12 cellular contexts compared by ENCODE assay signal in the genomic region with DNA sequence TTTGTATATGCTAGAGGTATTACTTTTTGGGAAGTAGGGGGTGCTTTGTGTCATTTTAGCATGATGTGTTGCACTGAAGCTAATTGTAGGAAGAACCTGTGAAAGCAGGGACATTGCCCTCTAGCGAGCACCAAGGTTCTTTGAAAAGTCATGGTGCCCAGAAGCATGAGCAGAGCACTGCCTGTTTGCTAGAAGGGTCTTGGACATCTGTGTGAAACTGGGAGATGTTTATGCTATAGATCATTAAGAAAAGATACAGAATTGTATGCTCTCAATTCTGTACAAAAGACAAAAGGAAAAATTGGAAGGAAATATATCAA. TPM values are rescaled to one million over a fixed set of nuclear protein-coding genes. Genes with fewer than 3 reads are reported as not detected.
DNase-seq lines count a peak whose midpoint lies in the region; ATAC-seq, FAIRE-seq and TF ChIP-seq lines count a peak whose summit lies in the region.
"Had no signal": no experiment of that assay in that cellular context is flagged by ENCODE, and none has a peak within 500 bp of the region (broad histone marks: within the 10 kb centered on the region; RNA-seq: fewer than 3 reads in every experiment).

No MANE protein-coding gene starts in this region.

- no peak for TF ChIP-seq POLR2A in transverse colon (IDR thresholded peaks at IDR 0.05)

- H3F3A ChIP-seq in PC-3 (ENCODE audit: low read length, unreplicated experiment), result no peaks in the 10 kb centered on the region

- H3K27ac ChIP-seq in keratinocyte (ENCODE audit: control insufficient read depth, insufficient read depth, low read length), result no peak overlapping the region
- no peak overlapping the region for H3K27ac ChIP-seq in transverse colon
- no peak overlapping the region for H3K27ac ChIP-seq in PC-3 (ENCODE audit: low read length)

- no peaks in the 10 kb centered on the region for H4K20me1 ChIP-seq in keratinocyte (ENCODE audit: control insufficient read depth, extremely low read depth, insufficient read depth, low read length)
- no peaks in the 10 kb centered on the region for H4K20me1 ChIP-seq in PC-3 (ENCODE audit: low read length)

- DNase-seq in NAMALWA (ENCODE audit: low spot score) (peak; percentile 31), keratinocyte (ENCODE audit: low read depth, low spot score) (no peak), ACHN (no peak), transverse colon (no peak), PC-3 (no peak)
- no peak for DNase-seq in activated CD8-positive, alpha-beta memory T cell treated with anti-CD3 and anti-CD28 coated beads, Interleukin-2, amount 50 U/mL, for 48 hours
- DNase-seq: aorta; NCI-H1105; stimulated activated CD4-positive, alpha-beta T cell treated with anti-CD3 and anti-CD28 coated beads, Interleukin-1b, Interleukin-23, amount 100 ng/mL, for 48 hours; T-helper 9 cell had no signal

- H3K9ac ChIP-seq in keratinocyte (ENCODE audit: control insufficient read depth, extremely low read depth, insufficient read depth, low read length) (no peak overlapping the region), PC-3 (ENCODE audit: low read length) (no peak overlapping the region)

- intact Hi-C loops in transverse colon (cut with DNase I; ENCODE audit: low total_unique reads) (no loop called here), PC-3 (cut with micrococcal nuclease) (no loop called here)

- in situ Hi-C loops in ACHN (cut with HindIII; ENCODE audit: low pct_ligation_motif_present, low pct_unique_long_range_greater_than_20kb, low sequenced_read_pairs), result no loop called here
- in situ Hi-C loops in transverse colon (cut with MboI; ENCODE audit: low pct_ligation_motif_present in 1 of 4, low pct_unique_long_range_greater_than_20kb in 1 of 4, low sequenced_read_pairs in 3 of 4), result loop anchor here in 1 of 4 donors (25.0 kb wide), 1 partner anchor 99 kb away; no protein-coding TSS in a partner anchor

- ATAC-seq in GM18502 (IDR thresholded peaks at IDR 0.05; ENCODE audit: poor library complexity, unreplicated experiment) (peak; percentile 51), GM21529 (IDR thresholded peaks at IDR 0.05; ENCODE audit: unreplicated experiment) (peak; percentile 42), PC-3 (no peak)

- no peaks in the 10 kb centered on the region for H3K27me3 ChIP-seq in keratinocyte (ENCODE audit: control insufficient read depth, extremely low read depth, insufficient read depth, low read length)
- no peaks in the 10 kb centered on the region for H3K27me3 ChIP-seq in transverse colon
- no peaks in the 10 kb centered on the region for H3K27me3 ChIP-seq in PC-3 (ENCODE audit: low read length)

- H3K79me2 ChIP-seq in keratinocyte (ENCODE audit: control insufficient read depth, insufficient read depth, low read length), result no peaks in the 10 kb centered on the region
- peaks cover 86% of the 10 kb centered on the region for H3K79me2 ChIP-seq in PC-3 (ENCODE audit: low read length)

- H3K4me1 ChIP-seq in keratinocyte (ENCODE audit: control insufficient read depth, extremely low read depth, insufficient read depth, low read length) (no peaks in the 10 kb centered on the region), transverse colon (no peaks in the 10 kb centered on the region), PC-3 (ENCODE audit: insufficient read depth, low read length) (peaks cover 29% of the 10 kb centered on the region)

- H3K4me3 ChIP-seq in keratinocyte (ENCODE audit: control insufficient read depth in 2 of 3, extremely low read depth in 1 of 3, insufficient read depth in 2 of 3, low read depth in 1 of 3, low read length in 3 of 3) (no peak overlapping the region), transverse colon (no peak overlapping the region), PC-3 (ENCODE audit: low read length) (no peak overlapping the region)

- TF ChIP-seq CTCF in keratinocyte (optimal IDR thresholded peaks at IDR 0.05 in 1 of 3, IDR thresholded peaks at IDR 0.05 in 1 of 3, conservative IDR thresholded peaks at IDR 0.05 in 1 of 3; ENCODE audit: extremely low read depth in 1 of 3, insufficient read depth in 2 of 3, low read length in 3 of 3) (peak in 2 of 3 experiments; percentile 30 to 35), transverse colon (IDR thresholded peaks at IDR 0.05) (no peak), PC-3 (conservative IDR thresholded peaks at IDR 0.05; ENCODE audit: low read depth, low read length) (no peak)

- TF ChIP-seq EP300 in transverse colon (IDR thresholded peaks at IDR 0.05; ENCODE audit: low read depth), result no peak

- no TSS peak for BruUV-seq in PC-3 (replicated peaks; lab: Mats Ljungman, UMichigan)

- WGBS in transverse colon (ENCODE audit: low coverage in 1 of 2), 2 donors, result 62% methylated on average over 1 of the region's 1 CpG; no CpG with 5 or more reads in 1 of the 2 donors

- H3K9me1 ChIP-seq in keratinocyte (ENCODE audit: control insufficient read depth, extremely low read depth, insufficient read depth, low read length), result no peaks in the 10 kb centered on the region

- H3K36me3 ChIP-seq in keratinocyte (ENCODE audit: control insufficient read depth in 2 of 2, extremely low read depth in 1 of 2, insufficient read depth in 2 of 2, low read length in 2 of 2) (no peaks in the 10 kb centered on the region), transverse colon (no peaks in the 10 kb centered on the region), PC-3 (ENCODE audit: low read depth, low read length) (0 out of 2 replicates have a peak, but pooled peaks cover under 1% of the 10 kb centered on the region)

- H3K9me3 ChIP-seq in keratinocyte (ENCODE audit: control insufficient read depth, low read depth, low read length) (no peaks in the 10 kb centered on the region), transverse colon (no peaks in the 10 kb centered on the region), PC-3 (ENCODE audit: low read length) (no peaks in the 10 kb centered on the region)

- no peak for FAIRE-seq in keratinocyte (lab: Jason Lieb, UNC)

- dilution Hi-C loops in keratinocyte (cut with MboI; ENCODE audit: extremely low pct_ligation_motif_present, low sequenced_read_pairs), result no loop called here

- H3K9me2 ChIP-seq in PC-3 (replicated peaks; ENCODE audit: low read length), result no peaks in the 10 kb centered on the region

- H2AFZ ChIP-seq in keratinocyte (ENCODE audit: control insufficient read depth, low read length) (no peak overlapping the region), PC-3 (ENCODE audit: low read length) (no peak overlapping the region)

- POLR2A ChIA-PET in PC-3 (lab: Charles Lee; ENCODE audit: unreplicated experiment), result no interaction called here

- no peak overlapping the region for H3K4me2 ChIP-seq in keratinocyte (ENCODE audit: control insufficient read depth, extremely low read depth, insufficient read depth, low read depth, low read length)
- no peak overlapping the region for H3K4me2 ChIP-seq in PC-3 (ENCODE audit: low read length)

- CTCF ChIA-PET in PC-3 (lab: Charles Lee), result no interaction called here

RNA-seq across cellular contexts. Expression of a gene that starts 14.7 kb away (rescaled TPM):
- polyA plus RNA-seq in keratinocyte, result 0.06 to 0.08 TPM (median 0.07 TPM) in 3 replicates
- not detected for polyA plus RNA-seq in keratinocyte (2011; ENCODE audit: low read depth)
- polyA plus RNA-seq in keratinocyte (2011; cell fraction: cytosol; rRNA removed), result 0.04 TPM in 1 of 2 replicates, not detected in the other
- polyA plus RNA-seq in keratinocyte (2011; cell fraction: nucleus; rRNA removed), result 0.10 TPM in 1 of 2 replicates, not detected in the other
- polyA plus RNA-seq in keratinocyte (2012; ENCODE audit: low replicate concordance), result 0.06 TPM in 1 of 2 replicates, not detected in the other
- polyA minus RNA-seq in keratinocyte, result 0.16 TPM in 1 of 3 replicates, not detected in the others
- not detected for polyA minus RNA-seq in keratinocyte (2011; cell fraction: cytosol; rRNA and poly(A)+ RNA removed)
- polyA minus RNA-seq in keratinocyte (2011; cell fraction: nucleus; rRNA and poly(A)+ RNA removed), result not detected in 2 replicates
- under 1 TPM in 2 of 4 donors, not detected in 2; 0.16 to 0.96 TPM for total RNA-seq in transverse colon
- 22.5 and 26.5 TPM in 2 replicates for total RNA-seq in PC-3 (2014; rRNA removed)
- polyA plus RNA-seq: aorta had no signal

RNA-seq across cellular contexts. Expression of a gene that starts 29.2 kb away (rescaled TPM):
- polyA plus RNA-seq in keratinocyte, result not detected in 3 replicates
- polyA plus RNA-seq in keratinocyte (2011; ENCODE audit: low read depth), result not detected
- not detected in 2 replicates for polyA plus RNA-seq in keratinocyte (2011; cell fraction: cytosol; rRNA removed)
- polyA plus RNA-seq in keratinocyte (2011; cell fraction: nucleus; rRNA removed), result not detected in 2 replicates
- polyA plus RNA-seq in keratinocyte (2012; ENCODE audit: low replicate concordance), result not detected in 2 replicates
- polyA minus RNA-seq in keratinocyte, result not detected in 3 replicates
- not detected for polyA minus RNA-seq in keratinocyte (2011; cell fraction: cytosol; rRNA and poly(A)+ RNA removed)
- not detected in 2 replicates for polyA minus RNA-seq in keratinocyte (2011; cell fraction: nucleus; rRNA and poly(A)+ RNA removed)
- total RNA-seq in transverse colon, result 1 to 10 TPM in 1 of 4 donors, not detected in 3; 1.6 TPM
- 0.58 and 0.87 TPM in 2 replicates for total RNA-seq in PC-3 (2014; rRNA removed)
- total RNA-seq: aorta had no signal
- polyA plus RNA-seq: aorta had no signal

Comparison
In these comparisons a context has a peak if more than half of its experiments do, and no peak if none do; other contexts are left out.
1. CTCF ChIP-seq: peak in keratinocyte (2 of 3); none in transverse colon (0 of 5) and PC-3 (single experiment).
2. RNA of a gene that starts 14.7 kb away (total RNA-seq): 22.5 to 26.5 TPM in PC-3; 0.16 to 0.96 TPM in transverse colon; every median in the first group is over 10 times any median in the second.